ENCODE assay signal across 11 cellular contexts in the genomic region with DNA sequence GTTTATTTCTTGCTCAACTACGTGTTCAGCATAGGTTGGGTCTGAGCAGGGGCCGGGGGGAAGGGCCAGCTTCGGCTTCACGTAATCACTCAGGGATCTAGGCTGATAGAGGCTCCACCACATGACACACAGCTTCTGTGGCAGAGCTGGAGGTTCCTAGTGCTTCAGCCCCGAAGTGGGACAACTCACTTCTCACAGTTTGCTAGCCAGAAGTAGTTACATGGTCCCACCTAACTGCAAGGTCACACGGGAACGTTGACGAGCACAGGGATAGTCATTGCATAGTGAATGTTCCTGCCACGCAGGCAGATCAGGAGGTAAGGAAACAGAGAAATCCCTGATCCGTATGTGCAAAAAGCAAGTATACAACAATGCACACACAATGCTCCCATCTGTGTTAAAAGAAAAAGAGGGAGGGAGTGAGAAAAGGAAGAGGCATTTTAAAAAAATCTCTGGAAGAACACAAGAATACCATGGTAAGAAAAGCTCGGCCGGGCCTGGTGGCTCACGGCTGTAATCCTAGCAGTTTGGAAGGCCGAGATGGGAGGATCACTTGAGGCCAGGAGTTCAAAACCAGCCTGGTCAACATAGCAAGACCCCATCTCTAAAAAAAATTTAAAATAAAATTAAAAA. TPM values are rescaled to one million over a fixed set of nuclear protein-coding genes. Genes with fewer than 3 reads are reported as not detected.
A peak's percentile ranks its signal among the peaks of the same experiment; 100 is the strongest.
DNase-seq lines count a peak whose midpoint lies in the region; ATAC-seq and TF ChIP-seq lines count a peak whose summit lies in the region.
"Had no signal": no experiment of that assay in that cellular context is flagged by ENCODE, and none has a peak within 500 bp of the region (broad histone marks: within the 10 kb centered on the region; RNA-seq: fewer than 3 reads in every experiment).

No MANE protein-coding gene starts in this region.

- peak in 1 of 3 donors; percentile 13 for TF ChIP-seq POLR2A in body of pancreas (IDR thresholded peaks at IDR 0.05)

- no peak overlapping the region for H3K4me3 Mint-ChIP-seq in type B pancreatic cell
- no peak overlapping the region for H3K4me3 Mint-ChIP-seq in Caco-2 (ENCODE audit: unreplicated experiment)

- intact Hi-C loops in body of pancreas (cut with DNase I) (no loop called here), Caco-2 (cut with micrococcal nuclease; ENCODE audit: unreplicated experiment) (no loop called here)

- WGBS in body of pancreas, 2 donors = 48 to 54% methylated on average over 14 of the region's 14 CpGs

- no peak for ATAC-seq in body of pancreas

- H3K27ac Mint-ChIP-seq in type B pancreatic cell = peak overlapping the region; percentile 63
- H3K27ac Mint-ChIP-seq in Caco-2 (ENCODE audit: unreplicated experiment) = no peak overlapping the region

- POLR2A ChIA-PET in Caco-2 (lab: Charles Lee) = no interaction called here

- H3K27me3 ChIP-seq in body of pancreas = no peaks in the 10 kb centered on the region
- no peaks in the 10 kb centered on the region for H3K27me3 ChIP-seq in Caco-2 (replicated peaks; ENCODE audit: control insufficient read depth, insufficient read depth, low read length)

- H3K36me3 Mint-ChIP-seq in type B pancreatic cell (peaks cover 3% of the 10 kb centered on the region), Caco-2 (ENCODE audit: insufficient read depth, unreplicated experiment) (peaks cover 6% of the 10 kb centered on the region)

- DNase-seq in SIG-M5 treated with dmso at 0.1 percent for 504 hours (lab: John Stamatoyannopoulos, UW; ENCODE audit: unreplicated experiment) (peak; percentile 13), SIG-M5 (lab: John Stamatoyannopoulos, UW) (no peak), body of pancreas (peak in 3 of 4 donors; percentile 32 to 43 (median 37)), islet precursor cell (peak; percentile 74), type B pancreatic cell (ENCODE audit: extremely low spot score, unreplicated experiment) (no peak), Caco-2 (no peak), retina (no peak), DMS114 treated with DMSO at 0.1 percent for 48 hours (lab: John Stamatoyannopoulos, UW; ENCODE audit: unreplicated experiment) (no peak)
- DNase-seq: DND-41, NCI-H345 had no signal

- H3K9me3 ChIP-seq in body of pancreas (no peaks in the 10 kb centered on the region), Caco-2 (no peaks in the 10 kb centered on the region)

- no TSS peak for BruUV-seq in Caco-2 (replicated peaks; lab: Mats Ljungman, UMichigan)

- peaks cover 74% of the 10 kb centered on the region for H3K4me1 ChIP-seq in body of pancreas
- 0 out of 2 replicates have a peak, but pooled peaks cover 3% of the 10 kb centered on the region for H3K4me1 ChIP-seq in Caco-2

- H3K4me1 Mint-ChIP-seq in type B pancreatic cell (ENCODE audit: unreplicated experiment) (peaks cover 18% of the 10 kb centered on the region), Caco-2 (ENCODE audit: low read depth, unreplicated experiment) (peaks cover 22% of the 10 kb centered on the region)

- peak overlapping the region; percentile 13 to 59 (median 34) for H3K27ac ChIP-seq in body of pancreas
- H3K27ac ChIP-seq: 22Rv1 had no signal

- no peaks in the 10 kb centered on the region for H3K36me3 ChIP-seq in body of pancreas (replicated peaks in 1 of 2; ENCODE audit: insufficient read depth in 1 of 2, low read depth in 2 of 2)
- H3K36me3 ChIP-seq in Caco-2 (ENCODE audit: control insufficient read depth, insufficient read depth, low read length) = no peaks in the 10 kb centered on the region

- CTCF ChIA-PET in Caco-2 (lab: Charles Lee) = no interaction called here

- no peaks in the 10 kb centered on the region for H3K27me3 Mint-ChIP-seq in type B pancreatic cell
- no peaks in the 10 kb centered on the region for H3K27me3 Mint-ChIP-seq in Caco-2 (ENCODE audit: insufficient read depth, unreplicated experiment)

- H3K9me3 Mint-ChIP-seq in type B pancreatic cell (peaks cover 4% of the 10 kb centered on the region), Caco-2 (ENCODE audit: unreplicated experiment) (no peaks in the 10 kb centered on the region)

- H3K4me3 ChIP-seq in body of pancreas (no peak overlapping the region), Caco-2 (ENCODE audit: low read depth, low read length) (no peak overlapping the region)

- TF ChIP-seq CTCF in body of pancreas (IDR thresholded peaks at IDR 0.05) (no peak), type B pancreatic cell (conservative IDR thresholded peaks at IDR 0.05) (no peak), Caco-2 (IDR thresholded peaks at IDR 0.05; ENCODE audit: insufficient read depth in 1 of 2, low read depth in 1 of 2, low read length in 1 of 2, severe bottlenecking in 1 of 2, unreplicated experiment in 1 of 2) (no peak)

RNA-seq across cellular contexts. Expression of a gene that starts 16.9 kb away (rescaled TPM):
- total RNA-seq in body of pancreas (10 to 100 TPM; 16.9 to 31.3 TPM), type B pancreatic cell (ENCODE audit: low replicate concordance) (22.1 and 31.3 TPM in 2 replicates), Caco-2 (2022) (22.5 and 23.0 TPM in 2 replicates)

Comparison
In these comparisons a context has a peak if more than half of its experiments do, and no peak if none do; other contexts are left out.
1. DNase-seq: peak in SIG-M5 treated with dmso at 0.1 percent for 504 hours (single experiment), body of pancreas (3 of 4) and islet precursor cell (single experiment); none in SIG-M5 (single experiment), type B pancreatic cell (single experiment), Caco-2 (0 of 2), retina (single experiment) and DMS114 treated with DMSO at 0.1 percent for 48 hours (single experiment).